In the genomic region with DNA sequence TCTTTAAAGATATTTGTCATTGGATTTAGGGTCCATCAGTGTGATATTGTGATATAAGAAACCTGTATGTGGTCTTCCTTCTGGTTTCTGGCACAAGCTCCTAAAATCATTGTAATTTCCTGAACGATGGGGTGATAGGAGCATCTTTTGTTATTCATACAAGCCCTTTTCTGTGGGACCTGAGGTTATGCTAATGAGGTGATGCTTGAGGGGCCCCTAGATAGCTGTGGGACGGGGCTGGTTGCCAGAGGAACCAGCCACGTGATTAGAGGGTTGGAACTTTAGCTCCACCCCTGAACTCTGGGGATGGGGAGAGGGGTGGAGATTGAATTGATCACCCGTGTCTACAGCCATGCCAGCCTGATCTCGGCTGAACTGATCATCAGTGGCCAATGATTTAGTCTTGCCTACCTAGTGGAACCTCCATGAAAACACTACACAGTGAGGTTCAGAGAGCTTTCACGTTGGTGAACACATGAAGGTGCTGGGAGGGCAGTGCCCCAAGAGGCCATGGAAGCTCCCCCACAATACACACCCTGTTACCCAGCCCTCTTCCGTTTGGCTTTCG, we compare ENCODE assay signal across 9 cellular contexts.
DNase-seq lines count a peak whose midpoint lies in the region; ATAC-seq lines count a peak whose summit lies in the region.
"Had no signal": no experiment of that assay in that cellular context is flagged by ENCODE, and none has a peak within 500 bp of the region (broad histone marks: within the 10 kb centered on the region; RNA-seq: fewer than 3 reads in every experiment).

No MANE protein-coding gene starts in this region.

- ATAC-seq in GM18511 (IDR thresholded peaks at IDR 0.05; ENCODE audit: unreplicated experiment) (peak; percentile 55), GM19467 (IDR thresholded peaks at IDR 0.05; ENCODE audit: unreplicated experiment) (no peak), HG03108 (IDR thresholded peaks at IDR 0.05; ENCODE audit: unreplicated experiment) (no peak)

- no peaks in the 10 kb centered on the region for H3K27me3 ChIP-seq in effector memory CD4-positive, alpha-beta T cell (replicated peaks; ENCODE audit: control insufficient read depth, insufficient read depth, low read length, poor library complexity, severe bottlenecking)
- H3K27me3 ChIP-seq: ovary had no signal

- peaks cover 35% of the 10 kb centered on the region for H3K4me1 ChIP-seq in effector memory CD4-positive, alpha-beta T cell (ENCODE audit: control insufficient read depth, insufficient read depth, low read length, poor library complexity, severe bottlenecking)

- DNase-seq in activated CD4-positive, alpha-beta T cell treated with anti-CD3 and anti-CD28 coated beads, Interleukin-2, amount 50 U/mL, for 4 hours = peak; percentile 61 to 63
- DNase-seq in effector memory CD4-positive, alpha-beta T cell = peak; percentile 45 to 72 (median 53)
- DNase-seq in stimulated activated CD4-positive, alpha-beta T cell treated with anti-CD3 and anti-CD28 coated beads, Interleukin-4, amount 100 ng/mL, for 1 hour = peak; percentile 57
- DNase-seq in LoVo (ENCODE audit: low spot score) = no peak
- DNase-seq in islet precursor cell = no peak
- DNase-seq: ovary had no signal

- H3K9me3 ChIP-seq in effector memory CD4-positive, alpha-beta T cell (ENCODE audit: control insufficient read depth, low read length) = no peaks in the 10 kb centered on the region
- H3K9me3 ChIP-seq: ovary had no signal

- H3K36me3 ChIP-seq in effector memory CD4-positive, alpha-beta T cell (ENCODE audit: control insufficient read depth, insufficient read depth, low read length) = no peaks in the 10 kb centered on the region
- H3K36me3 ChIP-seq: ovary had no signal

- H3K27ac ChIP-seq in effector memory CD4-positive, alpha-beta T cell (ENCODE audit: insufficient read depth, low read length, poor library complexity, severe bottlenecking) = peak overlapping the region; percentile 76
- H3K27ac ChIP-seq: ovary had no signal

- no peak overlapping the region for H3K4me3 ChIP-seq in effector memory CD4-positive, alpha-beta T cell (ENCODE audit: insufficient read depth, low read depth, low read length, poor library complexity, severe bottlenecking)
- H3K4me3 ChIP-seq: ovary had no signal

Comparison
In these comparisons a context has a peak if more than half of its experiments do, and no peak if none do; other contexts are left out.
1. DNase-seq: peak in activated CD4-positive, alpha-beta T cell treated with anti-CD3 and anti-CD28 coated beads, Interleukin-2, amount 50 U/mL, for 4 hours (2 of 2), effector memory CD4-positive, alpha-beta T cell (3 of 3) and stimulated activated CD4-positive, alpha-beta T cell treated with anti-CD3 and anti-CD28 coated beads, Interleukin-4, amount 100 ng/mL, for 1 hour (single experiment); none in LoVo (single experiment) and islet precursor cell (single experiment).